In the genomic region with DNA sequence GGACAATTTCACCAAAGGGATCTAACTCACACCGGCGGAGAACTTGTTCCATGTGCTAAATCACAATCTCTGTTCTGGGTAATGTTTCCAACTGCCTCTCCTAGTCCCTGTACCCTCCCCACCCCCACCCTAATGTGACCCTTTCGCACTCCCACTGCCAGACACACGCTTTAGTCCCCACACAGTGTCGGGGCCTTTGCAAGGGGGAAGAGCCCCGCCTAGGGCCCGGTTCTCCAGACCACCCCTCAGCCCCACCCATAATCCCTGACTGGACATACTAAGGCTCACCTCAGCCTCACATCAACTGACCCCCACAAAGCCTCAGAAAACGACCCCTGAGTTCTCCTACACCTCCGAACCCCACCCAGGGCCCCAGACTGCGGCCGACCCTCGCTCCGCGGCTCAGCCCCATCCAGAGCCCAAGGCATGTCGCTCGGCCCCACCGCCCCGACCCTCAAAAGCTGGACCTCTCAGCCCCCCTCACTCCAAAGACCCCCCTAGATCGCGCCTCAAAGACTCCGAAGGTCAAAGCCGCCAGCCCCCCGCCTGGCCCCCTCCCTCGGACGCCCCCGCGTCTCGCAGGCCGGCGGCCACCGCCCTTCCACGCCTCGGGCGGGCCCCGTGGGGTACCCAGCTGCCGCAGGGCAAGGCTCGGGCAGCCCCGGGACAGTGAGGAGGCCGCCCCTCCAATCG, we compare ENCODE assay signal across 8 cellular contexts.
DNase-seq lines count a peak whose midpoint lies in the region; ATAC-seq and TF ChIP-seq lines count a peak whose summit lies in the region.

No MANE protein-coding gene starts in this region.

- H3K14ac ChIP-seq in mesenchymal stem cell (ENCODE audit: low read length in 2 of 2), result peak overlapping the region in 1 of 2 experiments; percentile 99

- TF ChIP-seq EP300 in transverse colon (IDR thresholded peaks at IDR 0.05; ENCODE audit: low read depth), result no peak

- peak overlapping the region; percentile 83 to 92 for H3K4ac ChIP-seq in mesenchymal stem cell (ENCODE audit: low read depth in 1 of 2, low read length in 2 of 2)

- TF ChIP-seq CTCF in A673 (conservative IDR thresholded peaks at IDR 0.05; ENCODE audit: low read depth, low read length) (no peak), dorsolateral prefrontal cortex (IDR thresholded peaks at IDR 0.05 in 54 of 56, conservative IDR thresholded peaks at IDR 0.05 in 2 of 56; ENCODE audit: low read depth in 1 of 56, partially characterized antibody in 56 of 56) (no peak), transverse colon (IDR thresholded peaks at IDR 0.05) (peak in 1 of 5 experiments; percentile 9)

- peak overlapping the region; percentile 45 for H2AK5ac ChIP-seq in mesenchymal stem cell (ENCODE audit: low read length, severe bottlenecking)

- H2BK5ac ChIP-seq in mesenchymal stem cell (ENCODE audit: low read depth, low read length, poor library complexity, severe bottlenecking), result peak overlapping the region; percentile 58

- H3K27ac ChIP-seq in A673 (ENCODE audit: low read depth, low read length, poor library complexity, severe bottlenecking) (peak overlapping the region; percentile 96), dorsolateral prefrontal cortex (peak overlapping the region; percentile 13 to 99 (median 95)), mesenchymal stem cell (ENCODE audit: low read length, poor library complexity, severe bottlenecking) (peak overlapping the region; percentile 59), transverse colon (peak overlapping the region; percentile 94 to 98 (median 97))

- peak overlapping the region; percentile 87 for H2BK15ac ChIP-seq in mesenchymal stem cell (ENCODE audit: low read depth, poor library complexity, severe bottlenecking)

- no peak overlapping the region for H2AFZ ChIP-seq in mesenchymal stem cell (ENCODE audit: low read depth, low read length)

- no peaks in the 10 kb centered on the region for H3K9me3 ChIP-seq in A673 (ENCODE audit: low read depth, low read length, poor library complexity, severe bottlenecking)
- no peaks in the 10 kb centered on the region for H3K9me3 ChIP-seq in mesenchymal stem cell (ENCODE audit: control insufficient read depth, low read length)
- no peaks in the 10 kb centered on the region for H3K9me3 ChIP-seq in transverse colon

- peak overlapping the region; percentile 94 for H4K91ac ChIP-seq in mesenchymal stem cell (ENCODE audit: low read length)

- peak overlapping the region; percentile 42 to 89 for H3K23ac ChIP-seq in mesenchymal stem cell (ENCODE audit: low read length in 2 of 2)

- WGBS in mesenchymal stem cell, result under 1% methylated on average over 40 of the region's 40 CpGs
- 0% methylated on average over 2 to 26 of the region's 40 CpGs for WGBS in transverse colon (ENCODE audit: low coverage in 1 of 2), 2 donors

- H3K18ac ChIP-seq in mesenchymal stem cell (ENCODE audit: low read depth in 1 of 2, low read length in 2 of 2), result peak overlapping the region; percentile 93 to 98

- BruUV-seq in A673 (replicated peaks; lab: Mats Ljungman, UMichigan), result no TSS peak

- in situ Hi-C loops in transverse colon (cut with MboI; ENCODE audit: low pct_ligation_motif_present in 1 of 4, low pct_unique_long_range_greater_than_20kb in 1 of 4, low sequenced_read_pairs in 3 of 4) (no loop called here), KBM-7 (cut with MboI; ENCODE audit: low pct_unique_long_range_greater_than_20kb, low sequenced_read_pairs) (no loop called here)

- H3K4me1 ChIP-seq in A673 (ENCODE audit: insufficient read depth, low read length, poor library complexity, severe bottlenecking) (peaks cover 15% of the 10 kb centered on the region), mesenchymal stem cell (ENCODE audit: control insufficient read depth, insufficient read depth, low read depth, low read length) (peaks cover 11% of the 10 kb centered on the region), transverse colon (peaks cover 10 to 35% (median 18%) of the 10 kb centered on the region in 4 donors)

- peak overlapping the region; percentile 68 for H3K4me2 ChIP-seq in mesenchymal stem cell (ENCODE audit: low read length, poor library complexity, severe bottlenecking)

- DNase-seq in A673 (ENCODE audit: low spot score) (peak; percentile 21), SW480 (ENCODE audit: low spot score) (peak; percentile 47), dorsolateral prefrontal cortex (peak in 2 of 10 donors; percentile 4 to 48), mesenchymal stem cell (no peak), transverse colon (no peak), KBM-7 (no peak)

- CTCF ChIA-PET in A673 (lab: Charles Lee), result interaction anchor here (0.6 kb wide), 1 partner anchor 36 kb away, joined by 3 read pairs; no protein-coding TSS in a partner anchor

- POLR2A ChIA-PET in A673 (lab: Charles Lee; ENCODE audit: low non-redundant PET), result interaction anchor here (0.6 to 0.7 kb wide), 3 partner anchors 8 to 75 kb away, joined by 3 to 4 read pairs (median 3); no protein-coding TSS in a partner anchor

- H3K4me3 ChIP-seq in A673 (ENCODE audit: low read depth, low read length, poor library complexity, severe bottlenecking) (peak overlapping the region; percentile 75), dorsolateral prefrontal cortex (peak overlapping the region; percentile 62 to 99 (median 89)), mesenchymal stem cell (ENCODE audit: insufficient read depth in 1 of 2, low read depth in 1 of 2, low read length in 2 of 2) (peak overlapping the region; percentile 96), transverse colon (peak overlapping the region; percentile 75 to 96 (median 83))

- H2BK12ac ChIP-seq in mesenchymal stem cell (ENCODE audit: low read length in 2 of 2), result peak overlapping the region in 1 of 2 experiments; percentile 83

- H3K79me1 ChIP-seq in mesenchymal stem cell (replicated peaks; ENCODE audit: low read length, poor library complexity, severe bottlenecking), result no peaks in the 10 kb centered on the region

- peak overlapping the region; percentile 94 for H2BK120ac ChIP-seq in mesenchymal stem cell (ENCODE audit: low read depth, low read length)

- peak; percentile 16 for ATAC-seq in GM18499 (IDR thresholded peaks at IDR 0.05; ENCODE audit: insufficient read depth, unreplicated experiment)
- ATAC-seq in HG03064 (IDR thresholded peaks at IDR 0.05; ENCODE audit: low read depth, unreplicated experiment), result peak; percentile 17

- no peaks in the 10 kb centered on the region for H3K27me3 ChIP-seq in A673 (replicated peaks; ENCODE audit: insufficient read depth, low read depth, low read length, poor library complexity)
- H3K27me3 ChIP-seq in dorsolateral prefrontal cortex, result no peaks in the 10 kb centered on the region
- H3K27me3 ChIP-seq in mesenchymal stem cell (ENCODE audit: control insufficient read depth in 1 of 2, insufficient read depth in 1 of 2, low read length in 2 of 2), result no peaks in the 10 kb centered on the region
- H3K27me3 ChIP-seq in transverse colon, result no peaks in the 10 kb centered on the region

- no peak for TF ChIP-seq POLR2A in transverse colon (IDR thresholded peaks at IDR 0.05)

- H3K36me3 ChIP-seq in A673 (ENCODE audit: insufficient read depth, low read length, poor library complexity, severe bottlenecking) (no peaks in the 10 kb centered on the region), mesenchymal stem cell (ENCODE audit: control insufficient read depth in 1 of 2, insufficient read depth in 2 of 2, low read depth in 1 of 2, low read length in 2 of 2) (peaks cover 0 to 6% of the 10 kb centered on the region in 2 experiments), transverse colon (no peaks in the 10 kb centered on the region)

- H3K9ac ChIP-seq in mesenchymal stem cell (ENCODE audit: low read length), result peak overlapping the region; percentile 98

- intact Hi-C loops in A673 (cut with micrococcal nuclease; ENCODE audit: unreplicated experiment), result no loop called here
- intact Hi-C loops in dorsolateral prefrontal cortex (cut with DNase I), result loop anchor here (2.0 to 5.0 kb wide), 5 partner anchors 51 to 251 kb away; no protein-coding TSS in a partner anchor
- intact Hi-C loops in transverse colon (cut with DNase I; ENCODE audit: low total_unique reads), result loop anchor here (5.0 kb wide), 1 partner anchor 76 kb away; no protein-coding TSS in a partner anchor

- H4K8ac ChIP-seq in mesenchymal stem cell (ENCODE audit: low read length), result peak overlapping the region; percentile 45

Comparison
In these comparisons a context has a peak if more than half of its experiments do, and no peak if none do; other contexts are left out.
1. DNase-seq: peak in A673 (single experiment) and SW480 (single experiment); none in mesenchymal stem cell (single experiment), transverse colon (single experiment) and KBM-7 (single experiment).
2. Peak in every context shown above with its lines, with median percentiles within 50 percentile points of each other: H3K27ac ChIP-seq and H3K4me3 ChIP-seq.